8 cellular contexts compared by ENCODE assay signal in the genomic region with DNA sequence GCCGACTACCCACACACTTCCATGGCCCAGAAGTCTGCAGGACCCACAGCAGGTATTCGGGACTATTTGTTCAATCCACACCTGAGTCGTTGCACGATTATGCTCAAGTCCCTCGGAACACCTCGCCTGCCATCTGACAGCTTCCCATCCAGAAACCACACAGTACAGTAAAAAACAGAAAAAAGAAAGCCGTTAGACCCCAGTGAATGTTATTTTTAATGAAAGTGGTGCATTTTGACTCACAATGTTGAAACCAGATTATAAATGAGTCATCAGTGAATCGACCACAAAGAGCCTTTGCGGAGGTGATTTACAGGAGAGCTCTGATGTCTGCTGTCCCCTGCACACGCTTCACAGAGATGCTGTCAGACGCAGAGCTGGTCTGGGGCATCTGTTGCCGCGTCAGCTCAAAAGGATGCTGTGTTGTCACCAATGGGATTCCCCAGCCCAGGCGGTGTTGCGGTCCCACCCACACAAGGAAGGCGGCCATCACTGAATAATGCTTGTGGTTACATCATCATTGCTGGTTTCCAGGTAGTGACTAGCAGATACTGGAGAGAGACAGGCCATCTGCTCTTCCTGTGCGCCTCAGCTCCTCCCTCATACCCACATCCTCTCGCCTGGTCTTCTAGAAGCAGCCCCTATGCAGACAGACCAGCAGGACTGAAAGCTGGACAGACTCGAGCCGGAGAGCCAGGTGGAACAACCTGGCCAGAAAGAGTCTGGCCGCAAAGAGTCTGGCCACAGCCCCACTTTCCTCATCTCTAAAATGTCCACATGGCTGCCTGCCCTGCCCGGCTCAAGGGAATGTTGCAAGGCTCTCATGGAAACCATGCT.
A peak's percentile ranks its signal among the peaks of the same experiment; 100 is the strongest.
DNase-seq lines count a peak whose midpoint lies in the region; ATAC-seq, FAIRE-seq and TF ChIP-seq lines count a peak whose summit lies in the region.

No MANE protein-coding gene starts in this region.

- peak overlapping the region; percentile 15 for H3K4me2 ChIP-seq in endothelial cell of umbilical vein (ENCODE audit: insufficient read depth, low read length)

- peaks cover 29% of the 10 kb centered on the region for H3K4me1 ChIP-seq in endothelial cell of umbilical vein (ENCODE audit: control insufficient read depth, extremely low read depth, insufficient read depth, low read length)
- peaks cover 8 to 28% of the 10 kb centered on the region in 2 donors for H3K4me1 ChIP-seq in thyroid gland
- H3K4me1 ChIP-seq in HAP-1: no peaks in the 10 kb centered on the region

- H3K9me1 ChIP-seq in endothelial cell of umbilical vein (replicated peaks; ENCODE audit: control insufficient read depth, extremely low read depth, insufficient read depth, low read length): no peaks in the 10 kb centered on the region

- H3K27ac ChIP-seq in endothelial cell of umbilical vein (ENCODE audit: insufficient read depth, low read depth, low read length) (peak overlapping the region; percentile 82), thyroid gland (peak overlapping the region in 2 of 3 donors; percentile 49 to 51)

- peaks cover 80% of the 10 kb centered on the region for H3K4me1 Mint-ChIP-seq in activated CD8-positive, alpha-beta memory T cell treated with anti-CD3 and anti-CD28 coated beads, Interleukin-2, amount 10 ng/mL, durations not matched to agents 7 days and 5 days

- H3K27me3 ChIP-seq in endothelial cell of umbilical vein (ENCODE audit: control insufficient read depth in 2 of 2, insufficient read depth in 2 of 2, low read length in 2 of 2) (no peaks in the 10 kb centered on the region), thyroid gland (no peaks in the 10 kb centered on the region), HAP-1 (ENCODE audit: low read depth) (no peaks in the 10 kb centered on the region)

- TF ChIP-seq CTCF in GM13977 (IDR thresholded peaks at IDR 0.05; ENCODE audit: extremely low read depth, insufficient read depth, missing control alignments) (no peak), endothelial cell of umbilical vein (IDR thresholded peaks at IDR 0.05; ENCODE audit: extremely low read depth in 1 of 2, insufficient read depth in 1 of 2, low read depth in 1 of 2, low read length in 2 of 2) (no peak), omental fat pad (IDR thresholded peaks at IDR 0.05) (no peak), thyroid gland (IDR thresholded peaks at IDR 0.05) (no peak)

- no peaks in the 10 kb centered on the region for H3K79me2 ChIP-seq in endothelial cell of umbilical vein (ENCODE audit: control insufficient read depth, insufficient read depth, low read length)

- peak overlapping the region; percentile 46 for H3K4me3 Mint-ChIP-seq in activated CD8-positive, alpha-beta memory T cell treated with anti-CD3 and anti-CD28 coated beads, Interleukin-2, amount 10 ng/mL, durations not matched to agents 7 days and 5 days

- in situ Hi-C loops in GM13977 (cut with MboI; ENCODE audit: low pct_unique_long_range_greater_than_20kb, low sequenced_read_pairs, unreplicated experiment): no loop called here
- in situ Hi-C loops in HAP-1 (cut with MboI; ENCODE audit: low sequenced_read_pairs): no loop called here

- dilution Hi-C loops in endothelial cell of umbilical vein (cut with MboI; ENCODE audit: extremely low pct_ligation_motif_present, low sequenced_read_pairs): no loop called here

- H3K4me3 ChIP-seq in endothelial cell of umbilical vein (replicated peaks in 1 of 3; ENCODE audit: insufficient read depth in 1 of 3, low read depth in 1 of 3, low read length in 3 of 3) (no peak overlapping the region), thyroid gland (replicated peaks in 1 of 3) (no peak overlapping the region), HAP-1 (no peak overlapping the region)

- peak; percentile 80 for FAIRE-seq in endothelial cell of umbilical vein (lab: Jason Lieb, UNC)

- CTCF ChIA-PET in activated CD8-positive, alpha-beta memory T cell treated with anti-CD3 and anti-CD28 coated beads, Interleukin-2, amount 10 ng/mL, durations not matched to agents 7 days and 5 days (lab: Charles Lee): interaction anchor here (0.7 to 1.9 kb wide), 21 partner anchors 11 to 414 kb away, joined by 3 to 14 read pairs (median 4); no protein-coding TSS in a partner anchor
- CTCF ChIA-PET in endothelial cell of umbilical vein (lab: Charles Lee): interaction anchor here (0.6 to 1.5 kb wide), 8 partner anchors 14 to 411 kb away, joined by 3 to 11 read pairs (median 4); no protein-coding TSS in a partner anchor

- H3K9me3 Mint-ChIP-seq in activated CD8-positive, alpha-beta memory T cell treated with anti-CD3 and anti-CD28 coated beads, Interleukin-2, amount 10 ng/mL, durations not matched to agents 7 days and 5 days (ENCODE audit: low read depth): peaks cover 8% of the 10 kb centered on the region

- POLR2A ChIA-PET in endothelial cell of umbilical vein (lab: Charles Lee): no interaction called here

- DNase-seq in GM13977 (ENCODE audit: low spot score) (peak; percentile 77), endothelial cell of umbilical vein (ENCODE audit: low read depth, low spot score) (peak; percentile 64), omental fat pad (ENCODE audit: low spot score) (peak; percentile 38), thyroid gland (peak in 1 of 2 donors; percentile 23), HAP-1 (ENCODE audit: low spot score in 2 of 2) (no peak)
- DNase-seq in NK-92 treated with Interleukin-12 subunit alpha and Interleukin-12 subunit beta, amount 100 ng/mL, for 24 hours (lab: John Stamatoyannopoulos, UW): peak; percentile 97
- peak; percentile 99 for DNase-seq in activated CD8-positive, alpha-beta memory T cell treated with anti-CD3 and anti-CD28 coated beads, Interleukin-2, amount 10 ng/mL, durations not matched to agents 7 days and 5 days

- H2AFZ ChIP-seq in endothelial cell of umbilical vein (ENCODE audit: low read depth, low read length): peak overlapping the region; percentile 91

- H3K9me3 ChIP-seq in endothelial cell of umbilical vein (replicated peaks; ENCODE audit: control insufficient read depth, insufficient read depth, low read length): no peaks in the 10 kb centered on the region
- H3K9me3 ChIP-seq in thyroid gland: no peaks in the 10 kb centered on the region
- 0 out of 2 replicates have a peak, but pooled peaks cover 3% of the 10 kb centered on the region for H3K9me3 ChIP-seq in HAP-1

- peak overlapping the region; percentile 93 for H3K27ac Mint-ChIP-seq in activated CD8-positive, alpha-beta memory T cell treated with anti-CD3 and anti-CD28 coated beads, Interleukin-2, amount 10 ng/mL, durations not matched to agents 7 days and 5 days

- H4K20me1 ChIP-seq in endothelial cell of umbilical vein (replicated peaks; ENCODE audit: control insufficient read depth, extremely low read depth, insufficient read depth, low read length): no peaks in the 10 kb centered on the region

- BruUV-seq in endothelial cell of umbilical vein (replicated peaks; lab: Mats Ljungman, UMichigan): TSS peak; percentile 18

- ATAC-seq in HG02642 (IDR thresholded peaks at IDR 0.05; ENCODE audit: poor library complexity, unreplicated experiment) (peak; percentile 77), omental fat pad (ENCODE audit: low FRiP score) (peak; percentile 79)
- peak; percentile 94 for ATAC-seq in activated CD8-positive, alpha-beta memory T cell treated with anti-CD3 and anti-CD28 coated beads, Interleukin-2, amount 10 ng/mL, durations not matched to agents 7 days and 5 days

- peak overlapping the region; percentile 18 for H3K9ac ChIP-seq in endothelial cell of umbilical vein (replicated peaks; ENCODE audit: extremely low read depth, insufficient read depth, low read length)

- WGBS in thyroid gland, 2 donors: 72 to 82% methylated on average over 22 of the region's 22 CpGs

- peaks cover 54% of the 10 kb centered on the region for H3K36me3 Mint-ChIP-seq in activated CD8-positive, alpha-beta memory T cell treated with anti-CD3 and anti-CD28 coated beads, Interleukin-2, amount 10 ng/mL, durations not matched to agents 7 days and 5 days

- peaks cover 5% of the 10 kb centered on the region for H3K27me3 Mint-ChIP-seq in activated CD8-positive, alpha-beta memory T cell treated with anti-CD3 and anti-CD28 coated beads, Interleukin-2, amount 10 ng/mL, durations not matched to agents 7 days and 5 days

- intact Hi-C loops in endothelial cell of umbilical vein (cut with micrococcal nuclease) (loop anchor here (2.0 kb wide), 1 partner anchor 37 kb away; no protein-coding TSS in a partner anchor), thyroid gland (cut with DNase I) (no loop called here)

- no peaks in the 10 kb centered on the region for H3K36me3 ChIP-seq in endothelial cell of umbilical vein (ENCODE audit: control insufficient read depth in 2 of 2, extremely low read depth in 1 of 2, insufficient read depth in 2 of 2, low read length in 2 of 2)
- H3K36me3 ChIP-seq in thyroid gland: no peaks in the 10 kb centered on the region
- H3K36me3 ChIP-seq in HAP-1 (replicated peaks): no peaks in the 10 kb centered on the region

- no peak for TF ChIP-seq POLR2A in endothelial cell of umbilical vein (IDR thresholded peaks at IDR 0.05; ENCODE audit: low read depth, low read length)
- no peak for TF ChIP-seq POLR2A in thyroid gland (IDR thresholded peaks at IDR 0.05)

TF ChIP-seq in endothelial cell of umbilical vein, 7 proteins besides CTCF, POLR2A, EP300 and RAD21:
- TF ChIP-seq FOS (IDR thresholded peaks at IDR 0.05; ENCODE audit: borderline replicate concordance, insufficient read depth, low read length) (peak; percentile 85), JUN (IDR thresholded peaks at IDR 0.05; ENCODE audit: borderline replicate concordance, insufficient read depth, insufficient read length, low read depth) (peak; percentile 74), POLR2AphosphoS5 (IDR thresholded peaks at IDR 0.05; ENCODE audit: insufficient read depth, low read depth, low read length) (peak; percentile 72), GATA2 (IDR thresholded peaks at IDR 0.05; ENCODE audit: insufficient read depth, insufficient read length, low read depth, low read length) (peak; percentile 33), MYC (IDR thresholded peaks at IDR 0.05; ENCODE audit: low read depth, low read length) (no peak)
- TF ChIP-seq, protein P1, sequence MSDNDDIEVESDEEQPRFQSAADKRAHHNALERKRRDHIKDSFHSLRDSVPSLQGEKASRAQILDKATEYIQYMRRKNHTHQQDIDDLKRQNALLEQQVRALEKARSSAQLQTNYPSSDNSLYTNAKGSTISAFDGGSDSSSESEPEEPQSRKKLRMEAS (IDR thresholded peaks at IDR 0.05; ENCODE audit: insufficient read depth, insufficient read length): no peak

Comparison
In these comparisons a context has a peak if more than half of its experiments do, and no peak if none do; other contexts are left out.
1. DNase-seq: peak in GM13977 (single experiment), NK-92 treated with Interleukin-12 subunit alpha and Interleukin-12 subunit beta, amount 100 ng/mL, for 24 hours (single experiment), activated CD8-positive, alpha-beta memory T cell treated with anti-CD3 and anti-CD28 coated beads, Interleukin-2, amount 10 ng/mL, durations not matched to agents 7 days and 5 days (single experiment), endothelial cell of umbilical vein (single experiment) and omental fat pad (single experiment); none in HAP-1 (0 of 2).
2. Peak in every context shown above with its lines, with median percentiles within 50 percentile points of each other: ATAC-seq.